In genomic region chr4:156138781-156139280, GRCh38 we compare ENCODE assay signal across 15 cellular contexts.
"Had no signal": no experiment of that assay in that cellular context is flagged by ENCODE, and none has a peak within 500 bp of the region (broad histone marks: within the 10 kb centered on the region; RNA-seq: fewer than 3 reads in every experiment).

No MANE protein-coding gene starts in this region.

- H3K79me2 ChIP-seq: parathyroid adenoma had no signal

- H3K27me3 ChIP-seq: dorsolateral prefrontal cortex, heart left ventricle, stomach had no signal

- H3K4me3 ChIP-seq: dorsolateral prefrontal cortex, heart left ventricle, prostate gland, skin epidermis, stomach, thoracic aorta had no signal

- FAIRE-seq: frontal cortex had no signal

- H3K27ac ChIP-seq: parathyroid adenoma, prostate gland, stomach, thoracic aorta had no signal

- H3K4me1 ChIP-seq: heart left ventricle, parathyroid adenoma, prostate gland, stomach had no signal

- H2AFZ ChIP-seq: parathyroid adenoma had no signal

- ATAC-seq: heart left ventricle; naive thymus-derived CD8-positive, alpha-beta T cell; sciatic nerve had no signal

- DNase-seq: cortex of kidney; effector CD8-positive, alpha-beta T cell; heart left ventricle; naive thymus-derived CD8-positive, alpha-beta T cell; stimulated activated CD4-positive, alpha-beta T cell treated with anti-CD3 and anti-CD28 coated beads, Interleukin-12 subunit alpha, Interleukin-12 subunit beta, amount 100 ng/mL, for 4 hours; stimulated activated naive CD4-positive, alpha-beta T cell; stomach; trophoblast cell had no signal

- H3K36me3 ChIP-seq: heart left ventricle, prostate gland, stomach, thoracic aorta had no signal

- H3K9ac ChIP-seq: parathyroid adenoma had no signal

- H3K9me3 ChIP-seq: heart left ventricle, prostate gland, stomach, thoracic aorta had no signal
